16 cellular contexts compared by ENCODE assay signal in genomic region chr9:110173322-110173642, GRCh38. TPM values are rescaled to one million over a fixed set of nuclear protein-coding genes. Genes with fewer than 3 reads are reported as not detected.
DNase-seq lines count a peak whose midpoint lies in the region; ATAC-seq and TF ChIP-seq lines count a peak whose summit lies in the region.
"Had no signal": no experiment of that assay in that cellular context is flagged by ENCODE, and none has a peak within 500 bp of the region (broad histone marks: within the 10 kb centered on the region; RNA-seq: fewer than 3 reads in every experiment).

No MANE protein-coding gene starts in this region.

- H3K4me3 Mint-ChIP-seq in CD4-positive, alpha-beta T cell = peak overlapping the region; percentile 5
- peak overlapping the region; percentile 46 for H3K4me3 Mint-ChIP-seq in activated T-helper 1 cell treated with anti-CD3 and anti-CD28 coated beads, Interleukin-12 subunit alpha, Interleukin-12 subunit beta, Interleukin-2, Interleukin-4 antibody, amounts not matched to agents 30 ng/mL and 10 ng/mL and 1 ng/mL, durations not matched to agents 14 hours and 24 hours and 36 hours

- H3K4me1 ChIP-seq in DND-41 (ENCODE audit: insufficient read depth, low read length) = peaks cover 47% of the 10 kb centered on the region
- no peaks in the 10 kb centered on the region for H3K4me1 ChIP-seq in smooth muscle cell (ENCODE audit: low read depth)
- H3K4me1 ChIP-seq: adrenal gland, BE2C, tibial nerve had no signal

- CTCF ChIA-PET in CD4-positive, alpha-beta T cell (lab: Charles Lee) = no interaction called here

- H3K27ac Mint-ChIP-seq in CD4-positive, alpha-beta T cell = no peak overlapping the region
- peak overlapping the region; percentile 24 for H3K27ac Mint-ChIP-seq in activated T-helper 1 cell treated with anti-CD3 and anti-CD28 coated beads, Interleukin-12 subunit alpha, Interleukin-12 subunit beta, Interleukin-2, Interleukin-4 antibody, amounts not matched to agents 30 ng/mL and 10 ng/mL and 1 ng/mL, durations not matched to agents 14 hours and 24 hours and 36 hours

- no peaks in the 10 kb centered on the region for H3K27me3 ChIP-seq in CD4-positive, alpha-beta T cell (ENCODE audit: control insufficient read depth, insufficient read depth, low read length)
- H3K27me3 ChIP-seq in DND-41 (ENCODE audit: insufficient read depth, low read length, poor library complexity) = no peaks in the 10 kb centered on the region
- H3K27me3 ChIP-seq in smooth muscle cell (ENCODE audit: low read depth) = no peaks in the 10 kb centered on the region
- H3K27me3 ChIP-seq: adrenal gland, BE2C, tibial nerve had no signal

- no peak overlapping the region for H2AFZ ChIP-seq in DND-41 (ENCODE audit: low read depth, low read length)
- H2AFZ ChIP-seq in smooth muscle cell (ENCODE audit: low read depth) = no peak overlapping the region

- H3K4me2 ChIP-seq in DND-41 (ENCODE audit: insufficient read depth, low read length) (no peak overlapping the region), smooth muscle cell (no peak overlapping the region)

- no peak for DNase-seq in CD4-positive, alpha-beta T cell
- no peak for DNase-seq in DND-41
- DNase-seq in activated T-helper 1 cell treated with anti-CD3 and anti-CD28 coated beads, Interleukin-12 subunit alpha, Interleukin-12 subunit beta, Interleukin-2, Interleukin-4 antibody, amounts not matched to agents 30 ng/mL and 10 ng/mL and 1 ng/mL, durations not matched to agents 14 hours and 24 hours and 36 hours (ENCODE audit: low spot score) = no peak
- DNase-seq in islet precursor cell = peak; percentile 29
- DNase-seq in smooth muscle cell (lab: John Stamatoyannopoulos, UW; ENCODE audit: unreplicated experiment) = no peak
- DNase-seq in NCI-H2171 (lab: John Stamatoyannopoulos, UW) = no peak
- no peak for DNase-seq in NCI-H82 (lab: John Stamatoyannopoulos, UW)
- DNase-seq: BE2C; effector memory CD4-positive, alpha-beta T cell; left cardiac atrium; NCI-H1105 treated with DMSO at 0.1 percent for 48 hours; stimulated activated CD4-positive, alpha-beta T cell treated with anti-CD3 and anti-CD28 coated beads, Interleukin-4, amount 100 ng/mL, for 4 hours; WERI-Rb-1 had no signal

- no peaks in the 10 kb centered on the region for H3K36me3 Mint-ChIP-seq in CD4-positive, alpha-beta T cell (ENCODE audit: low read depth)
- peaks cover 37% of the 10 kb centered on the region for H3K36me3 Mint-ChIP-seq in activated T-helper 1 cell treated with anti-CD3 and anti-CD28 coated beads, Interleukin-12 subunit alpha, Interleukin-12 subunit beta, Interleukin-2, Interleukin-4 antibody, amounts not matched to agents 30 ng/mL and 10 ng/mL and 1 ng/mL, durations not matched to agents 14 hours and 24 hours and 36 hours (ENCODE audit: low read depth)

- no peak for ATAC-seq in CD4-positive, alpha-beta T cell (ENCODE audit: poor library complexity)
- ATAC-seq in DND-41 (ENCODE audit: insufficient read depth, low read depth) = no peak

- POLR2A ChIA-PET in CD4-positive, alpha-beta T cell (lab: Charles Lee) = no interaction called here

- H3K9me3 ChIP-seq in CD4-positive, alpha-beta T cell (ENCODE audit: control insufficient read depth, low read length) = no peaks in the 10 kb centered on the region
- H3K9me3 ChIP-seq in DND-41 (ENCODE audit: insufficient read depth, low read length, severe bottlenecking) (peaks cover 2% of the 10 kb centered on the region), smooth muscle cell (replicated peaks; ENCODE audit: low read depth) (no peaks in the 10 kb centered on the region)
- H3K9me3 ChIP-seq: adrenal gland, BE2C, tibial nerve had no signal

- H3K9ac ChIP-seq in DND-41 (ENCODE audit: low read depth, low read length) = no peak overlapping the region
- no peak overlapping the region for H3K9ac ChIP-seq in smooth muscle cell (ENCODE audit: low read depth)

- no peak for TF ChIP-seq CTCF in CD4-positive, alpha-beta T cell (IDR thresholded peaks at IDR 0.05)
- TF ChIP-seq CTCF in DND-41 (IDR thresholded peaks at IDR 0.05; ENCODE audit: borderline replicate concordance, extremely low read depth, low read length, poor library complexity, severe bottlenecking) = no peak
- no peak for TF ChIP-seq CTCF in smooth muscle cell (IDR thresholded peaks at IDR 0.05; ENCODE audit: borderline replicate concordance, insufficient read depth, poor library complexity, severe bottlenecking)

- peaks cover 6% of the 10 kb centered on the region for H3K4me1 Mint-ChIP-seq in CD4-positive, alpha-beta T cell (ENCODE audit: low read depth)
- H3K4me1 Mint-ChIP-seq in activated T-helper 1 cell treated with anti-CD3 and anti-CD28 coated beads, Interleukin-12 subunit alpha, Interleukin-12 subunit beta, Interleukin-2, Interleukin-4 antibody, amounts not matched to agents 30 ng/mL and 10 ng/mL and 1 ng/mL, durations not matched to agents 14 hours and 24 hours and 36 hours (ENCODE audit: low read depth) = peaks cover 38% of the 10 kb centered on the region

- peaks cover 27% of the 10 kb centered on the region for H3K79me2 ChIP-seq in DND-41 (ENCODE audit: insufficient read depth, low read length)
- no peaks in the 10 kb centered on the region for H3K79me2 ChIP-seq in smooth muscle cell (ENCODE audit: low read depth)

- H3K4me3 ChIP-seq in DND-41 (ENCODE audit: low read depth in 1 of 2, low read length in 2 of 2) (no peak overlapping the region), smooth muscle cell (no peak overlapping the region)
- H3K4me3 ChIP-seq: adrenal gland, skin epidermis, tibial nerve had no signal

- peaks cover 41% of the 10 kb centered on the region for H3K36me3 ChIP-seq in DND-41 (ENCODE audit: insufficient read depth, low read length)
- H3K36me3 ChIP-seq in smooth muscle cell (ENCODE audit: low read depth) = peaks cover 11% of the 10 kb centered on the region
- H3K36me3 ChIP-seq: adrenal gland, BE2C, WERI-Rb-1 had no signal

- intact Hi-C loops in CD4-positive, alpha-beta T cell (cut with DNase I, micrococcal nuclease) = no loop called here
- intact Hi-C loops in activated T-helper 1 cell treated with anti-CD3 and anti-CD28 coated beads, Interleukin-12 subunit alpha, Interleukin-12 subunit beta, Interleukin-2, Interleukin-4 antibody, amounts not matched to agents 30 ng/mL and 10 ng/mL and 1 ng/mL, durations not matched to agents 14 hours and 24 hours and 36 hours (cut with micrococcal nuclease) = no loop called here

- no peaks in the 10 kb centered on the region for H3K9me3 Mint-ChIP-seq in CD4-positive, alpha-beta T cell
- no peaks in the 10 kb centered on the region for H3K9me3 Mint-ChIP-seq in activated T-helper 1 cell treated with anti-CD3 and anti-CD28 coated beads, Interleukin-12 subunit alpha, Interleukin-12 subunit beta, Interleukin-2, Interleukin-4 antibody, amounts not matched to agents 30 ng/mL and 10 ng/mL and 1 ng/mL, durations not matched to agents 14 hours and 24 hours and 36 hours

- no peak overlapping the region for H3K27ac ChIP-seq in CD4-positive, alpha-beta T cell (ENCODE audit: low read depth, low read length)
- H3K27ac ChIP-seq in DND-41 (ENCODE audit: low read length) (peak overlapping the region; percentile 61), smooth muscle cell (ENCODE audit: low read depth) (no peak overlapping the region)
- H3K27ac ChIP-seq: adrenal gland, skin epidermis, WERI-Rb-1 had no signal

- H3K27me3 Mint-ChIP-seq in CD4-positive, alpha-beta T cell = no peaks in the 10 kb centered on the region
- no peaks in the 10 kb centered on the region for H3K27me3 Mint-ChIP-seq in activated T-helper 1 cell treated with anti-CD3 and anti-CD28 coated beads, Interleukin-12 subunit alpha, Interleukin-12 subunit beta, Interleukin-2, Interleukin-4 antibody, amounts not matched to agents 30 ng/mL and 10 ng/mL and 1 ng/mL, durations not matched to agents 14 hours and 24 hours and 36 hours (ENCODE audit: insufficient read depth)

- H4K20me1 ChIP-seq in DND-41 (ENCODE audit: insufficient read depth, low read length) (no peaks in the 10 kb centered on the region), smooth muscle cell (ENCODE audit: low read depth) (no peaks in the 10 kb centered on the region)

- 88% methylated on average over 7 of the region's 7 CpGs for WGBS in smooth muscle cell (ENCODE audit: low lambda C conversion rate)

- H3F3A ChIP-seq in smooth muscle cell (ENCODE audit: low read depth) = no peaks in the 10 kb centered on the region

RNA-seq across cellular contexts. Expression of gene C9orf152, which starts 34.7 kb away (rescaled TPM):
- total RNA-seq in CD4-positive, alpha-beta T cell = not detected
- not detected in 2 replicates for total RNA-seq in activated T-helper 1 cell treated with anti-CD3 and anti-CD28 coated beads, Interleukin-12 subunit alpha, Interleukin-12 subunit beta, Interleukin-2, Interleukin-4 antibody, amounts not matched to agents 30 ng/mL and 10 ng/mL and 1 ng/mL, durations not matched to agents 14 hours and 24 hours and 36 hours
- not detected in 2 replicates for total RNA-seq in smooth muscle cell
- polyA plus RNA-seq in smooth muscle cell = not detected in 2 replicates
- total RNA-seq: adrenal gland, left cardiac atrium, tibial nerve had no signal
